In the genomic region with DNA sequence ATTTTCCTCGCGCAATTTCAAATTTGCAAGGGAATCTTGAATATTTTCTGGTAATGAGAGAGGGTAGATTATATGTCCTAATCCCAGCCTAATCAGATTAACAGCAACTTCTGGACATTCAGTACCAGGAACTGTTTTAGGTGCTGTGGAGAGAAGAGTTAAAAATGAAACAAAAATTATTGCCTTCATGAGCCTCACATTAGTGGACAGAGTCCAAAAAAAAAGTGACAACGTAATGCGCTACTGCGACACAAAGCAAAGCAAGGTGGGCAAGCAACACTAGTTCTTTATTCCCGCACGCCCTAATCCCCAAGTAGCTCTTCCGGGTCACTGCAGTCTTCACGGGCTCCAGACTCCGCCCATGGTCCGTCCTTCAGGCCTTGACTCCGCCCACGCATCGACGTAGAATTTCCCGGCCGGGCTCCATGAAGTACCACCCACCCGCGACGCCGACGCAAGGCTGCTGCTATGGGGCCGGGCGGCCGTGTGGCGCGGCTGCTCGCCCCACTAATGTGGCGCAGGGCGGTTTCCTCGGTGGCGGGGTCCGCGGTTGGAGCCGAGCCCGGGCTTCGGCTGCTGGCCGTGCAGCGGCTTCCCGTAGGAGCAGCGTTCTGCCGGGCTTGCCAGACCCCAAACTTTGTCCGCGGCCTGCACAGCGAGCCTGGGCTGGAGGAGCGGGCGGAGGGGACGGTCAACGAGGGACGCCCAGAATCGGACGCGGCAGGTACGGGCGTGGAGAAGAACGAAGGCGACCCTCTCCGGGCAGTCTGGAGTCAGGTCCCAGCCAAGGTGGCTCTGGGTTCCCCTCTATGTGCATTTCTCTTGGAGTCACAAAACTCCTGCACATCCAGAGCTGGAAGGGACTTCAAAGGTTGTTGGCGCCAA, we compare ENCODE assay signal across 8 cellular contexts. TPM values are rescaled to one million over a fixed set of nuclear protein-coding genes. Genes with fewer than 3 reads are reported as not detected.
DNase-seq lines count a peak whose midpoint lies in the region; ATAC-seq and TF ChIP-seq lines count a peak whose summit lies in the region.

Gene MALSU1, plus strand, starts transcription at position 455 of the 885 bp plus-strand sequence. Its CDS starts 14 bp downstream, at position 469.

- H3K27ac ChIP-seq in DOHH2 (ENCODE audit: low read depth, low read length), result peak within 1 kb of the TSS; percentile 20
- peak within 1 kb of the TSS; percentile 76 for H3K27ac ChIP-seq in GM23338 (ENCODE audit: low read depth)

- H3F3A ChIP-seq in DOHH2 (ENCODE audit: control insufficient read depth, insufficient read depth) (peaks cover 6% of the 10 kb centered on the region; the same call in 1 of the 2 replicates), GM23338 (replicated peaks; ENCODE audit: low read depth) (no peaks in the 10 kb centered on the region)

- ATAC-seq in GM23338 (peak; percentile 93), naive B cell (ENCODE audit: low read depth in 2 of 2) (peak; percentile 98)
- peak; percentile 100 for ATAC-seq in stimulated activated memory B cell treated with anti-CD40 and anti-IgM and Interleukin-4, amounts not matched to agents 10 μg/mL and 1 μg/mL and 100 μg/mL, for 72 hours

- no peaks in the 10 kb centered on the region for H3K9me3 ChIP-seq in DOHH2 (ENCODE audit: control insufficient read depth, insufficient read depth, low read length)

- peak; percentile 99 for DNase-seq in GM23338 (ENCODE audit: low spot score)
- DNase-seq in LHCN-M2 (ENCODE audit: low read depth), result peak; percentile 99
- DNase-seq in RPMI8226, result peak; percentile 99
- DNase-seq in activated T-helper 1 cell treated with anti-CD3 and anti-CD28 coated beads, Interleukin-2, amount 50 U/mL, for 16 hours (ENCODE audit: low read depth in 1 of 2, low spot score in 1 of 2), result peak; percentile 91
- peak; percentile 95 for DNase-seq in fibroblast of gingiva (ENCODE audit: low read depth)
- peak; percentile 94 for DNase-seq in naive B cell

- H3K36me3 Mint-ChIP-seq in GM23338 (ENCODE audit: low read depth) (peaks cover 19% of the 10 kb centered on the region), naive B cell (peaks cover 12 to 26% of the 10 kb centered on the region in 2 donors)
- H3K36me3 Mint-ChIP-seq in stimulated activated memory B cell treated with anti-CD40 and anti-IgM and Interleukin-4, amounts not matched to agents 10 μg/mL and 1 μg/mL and 100 μg/mL, for 72 hours, result peaks cover 18% of the 10 kb centered on the region

- no peak for TF ChIP-seq CTCF in DOHH2 (IDR thresholded peaks at IDR 0.05; ENCODE audit: low read depth, low read length, poor library complexity, severe bottlenecking)
- no peak for TF ChIP-seq CTCF in GM23338 (conservative IDR thresholded peaks at IDR 0.05; ENCODE audit: low read depth in 2 of 2)

- no peaks in the 10 kb centered on the region for H3K9me3 Mint-ChIP-seq in GM23338
- peaks cover 0 to 5% (median 0%) of the 10 kb centered on the region in 7 donors for H3K9me3 Mint-ChIP-seq in naive B cell
- no peaks in the 10 kb centered on the region for H3K9me3 Mint-ChIP-seq in stimulated activated memory B cell treated with anti-CD40 and anti-IgM and Interleukin-4, amounts not matched to agents 10 μg/mL and 1 μg/mL and 100 μg/mL, for 72 hours

- peak within 1 kb of the TSS; percentile 72 for H2AFZ ChIP-seq in GM23338

- peaks cover 13% of the 10 kb centered on the region for H3K27me3 Mint-ChIP-seq in GM23338 (ENCODE audit: insufficient read depth, low read depth, poor library complexity)
- peaks cover 5 to 12% (median 12%) of the 10 kb centered on the region in 3 donors for H3K27me3 Mint-ChIP-seq in naive B cell
- H3K27me3 Mint-ChIP-seq in stimulated activated memory B cell treated with anti-CD40 and anti-IgM and Interleukin-4, amounts not matched to agents 10 μg/mL and 1 μg/mL and 100 μg/mL, for 72 hours, result no peaks in the 10 kb centered on the region

- H3K27me3 ChIP-seq in DOHH2 (ENCODE audit: control insufficient read depth, low read length) (no peaks in the 10 kb centered on the region), GM23338 (ENCODE audit: insufficient read depth) (no peaks in the 10 kb centered on the region)

- peaks cover 6% of the 10 kb centered on the region; the same call in 1 of the 2 replicates for H4K20me1 ChIP-seq in DOHH2 (ENCODE audit: control insufficient read depth, insufficient read depth, low read depth, low read length)
- H4K20me1 ChIP-seq in GM23338 (replicated peaks; ENCODE audit: insufficient read depth), result peaks cover 25% of the 10 kb centered on the region; the same call in 1 of the 2 replicates

- H3K27ac Mint-ChIP-seq in GM23338, result peak within 1 kb of the TSS; percentile 96
- peak within 1 kb of the TSS; percentile 93 to 98 (median 96) for H3K27ac Mint-ChIP-seq in naive B cell
- peak within 1 kb of the TSS; percentile 85 for H3K27ac Mint-ChIP-seq in stimulated activated memory B cell treated with anti-CD40 and anti-IgM and Interleukin-4, amounts not matched to agents 10 μg/mL and 1 μg/mL and 100 μg/mL, for 72 hours

- peaks cover 47% of the 10 kb centered on the region for H3K79me2 ChIP-seq in DOHH2 (ENCODE audit: control insufficient read depth, low read length)
- H3K79me2 ChIP-seq in GM23338 (replicated peaks; ENCODE audit: insufficient read depth), result peaks cover 47% of the 10 kb centered on the region

- H3K4me2 ChIP-seq in DOHH2 (ENCODE audit: low read length) (peak within 1 kb of the TSS; percentile 69), GM23338 (peak within 1 kb of the TSS; percentile 92)

- H3K4me1 ChIP-seq in DOHH2 (ENCODE audit: control insufficient read depth, low read length), result peaks cover 20% of the 10 kb centered on the region
- peaks cover 8% of the 10 kb centered on the region for H3K4me1 ChIP-seq in GM23338 (ENCODE audit: insufficient read depth)

- peaks cover 35% of the 10 kb centered on the region for H3K36me3 ChIP-seq in DOHH2 (ENCODE audit: control insufficient read depth, low read length)
- H3K36me3 ChIP-seq in GM23338 (ENCODE audit: insufficient read depth), result peaks cover 6% of the 10 kb centered on the region; the same call in 1 of the 2 replicates

- H3K4me1 Mint-ChIP-seq in GM23338 (peaks cover 11% of the 10 kb centered on the region), naive B cell (peaks cover 38 to 54% (median 40%) of the 10 kb centered on the region in 3 donors)
- H3K4me1 Mint-ChIP-seq in stimulated activated memory B cell treated with anti-CD40 and anti-IgM and Interleukin-4, amounts not matched to agents 10 μg/mL and 1 μg/mL and 100 μg/mL, for 72 hours, result peaks cover 35% of the 10 kb centered on the region

- H3K4me3 ChIP-seq in DOHH2 (ENCODE audit: low read length), result peak within 1 kb of the TSS; percentile 81
- H3K4me3 ChIP-seq in GM23338, result peak within 1 kb of the TSS; percentile 78

- H3K4me3 Mint-ChIP-seq in GM23338 (peak within 1 kb of the TSS; percentile 88), naive B cell (peak within 1 kb of the TSS; percentile 87 to 96 (median 91))
- peak within 1 kb of the TSS; percentile 81 for H3K4me3 Mint-ChIP-seq in stimulated activated memory B cell treated with anti-CD40 and anti-IgM and Interleukin-4, amounts not matched to agents 10 μg/mL and 1 μg/mL and 100 μg/mL, for 72 hours

- H3K9me2 ChIP-seq in DOHH2 (replicated peaks; ENCODE audit: control insufficient read depth, low read length), result no peaks in the 10 kb centered on the region
- H3K9me2 ChIP-seq in GM23338 (ENCODE audit: insufficient read depth), result no peaks in the 10 kb centered on the region

TF ChIP-seq in GM23338, 12 proteins besides CTCF, POLR2A, EP300 and RAD21 (continues in another document):
- TF ChIP-seq JUNB (IDR thresholded peaks at IDR 0.05; ENCODE audit: unreplicated experiment), result no peak
- TF ChIP-seq ZNF331 (CRISPR knock-in tag; IDR thresholded peaks at IDR 0.05; ENCODE audit: low read depth), result no peak
- no peak for TF ChIP-seq ZNF114 (CRISPR knock-in tag; IDR thresholded peaks at IDR 0.05)
- TF ChIP-seq REST (IDR thresholded peaks at IDR 0.05; ENCODE audit: unreplicated experiment), result no peak
- TF ChIP-seq EZH2 (IDR thresholded peaks at IDR 0.05; ENCODE audit: low read depth, unreplicated experiment), result no peak
- TF ChIP-seq STAT1 (IDR thresholded peaks at IDR 0.05; ENCODE audit: unreplicated experiment), result no peak
- peak; percentile 97 for TF ChIP-seq POLR2AphosphoS5 (IDR thresholded peaks at IDR 0.05; ENCODE audit: low read depth)
- TF ChIP-seq CREB1 (CRISPR knock-in tag; IDR thresholded peaks at IDR 0.05; ENCODE audit: low read depth), result peak; percentile 90

RNA-seq across cellular contexts. Expression of gene MALSU1, which starts in this region (rescaled TPM):
- total RNA-seq in GM23338 (2014; rRNA removed; shearing (Covaris generic)), result 96.8 and 112 TPM in 2 replicates
- polyA plus RNA-seq in GM23338 (2016; fragmentation: Nextera tagmentation; extraction: Ambion mirVana) (190 and 209 TPM in 2 replicates), naive B cell (ENCODE audit: low read depth in 6 of 6) (10 to 100 TPM; 46.2 to 78.3 (median 55.1) TPM)
- total RNA-seq in LHCN-M2 (2014; rRNA removed), result 72.8 and 76.8 TPM in 2 replicates
- polyA plus RNA-seq in LHCN-M2 (2012), result 102 TPM

Comparison
In these comparisons a context has a peak if more than half of its experiments do, and no peak if none do; other contexts are left out.
1. Peak in every context shown above with its lines: DNase-seq, ATAC-seq, H3K4me3 ChIP-seq and H3K27ac ChIP-seq.